ENCODE assay signal across 18 cellular contexts in genomic region chr17:65756760-65757159, GRCh38.
DNase-seq lines count a peak whose midpoint lies in the region; ATAC-seq, FAIRE-seq and TF ChIP-seq lines count a peak whose summit lies in the region.
"Had no signal": no experiment of that assay in that cellular context is flagged by ENCODE, and none has a peak within 500 bp of the region (broad histone marks: within the 10 kb centered on the region; RNA-seq: fewer than 3 reads in every experiment).

No MANE protein-coding gene starts in this region.

- H3K27ac ChIP-seq in HepG2 (ENCODE audit: extremely low read length, insufficient read depth, low read length) = no peak overlapping the region
- no peak overlapping the region for H3K27ac ChIP-seq in right lobe of liver
- H3K27ac ChIP-seq: 22Rv1; BLaER1 treated with 17β-estradiol and CSF1 and Interleukin-3, amounts not matched to agents 10 nM and 100 nM had no signal

- FAIRE-seq in HepG2 (lab: Jason Lieb, UNC) = no peak
- FAIRE-seq: GM12878, GM19239, HTR-8/SVneo had no signal

- no peak overlapping the region for H3K9ac ChIP-seq in HepG2 (ENCODE audit: insufficient read depth, low read depth, low read length)
- H3K9ac ChIP-seq: BLaER1 treated with 17β-estradiol and CSF1 and Interleukin-3, amounts not matched to agents 10 nM and 100 nM had no signal

- peak; percentile 63 for DNase-seq in HepG2 (ENCODE audit: low spot score)
- no peak for DNase-seq in right lobe of liver
- peak; percentile 63 for DNase-seq in SW480 (ENCODE audit: low spot score)
- DNase-seq in fibroblast of the aortic adventitia (ENCODE audit: low read depth) = peak; percentile 8
- no peak for DNase-seq in AML-193 (lab: John Stamatoyannopoulos, UW)
- no peak for DNase-seq in left ventricle myocardium superior
- DNase-seq: CD4-positive, CD25-positive, alpha-beta regulatory T cell; DMS53; H9; HFFc6 had no signal

- H4K20me1 ChIP-seq in HepG2 (ENCODE audit: insufficient read depth, low read length) = no peaks in the 10 kb centered on the region
- H4K20me1 ChIP-seq: BLaER1 treated with 17β-estradiol and CSF1 and Interleukin-3, amounts not matched to agents 10 nM and 100 nM had no signal

- TF ChIP-seq EP300 in HepG2 (IDR thresholded peaks at IDR 0.05; ENCODE audit: low read depth in 2 of 2, low read length in 2 of 2) (no peak), HepG2 (CRISPR knock-in tag; IDR thresholded peaks at IDR 0.05; ENCODE audit: borderline replicate concordance) (no peak)

- H3K79me2 ChIP-seq in HepG2 (ENCODE audit: insufficient read depth, low read length) = no peaks in the 10 kb centered on the region

- intact Hi-C loops in HepG2 (cut with micrococcal nuclease; ENCODE audit: unreplicated experiment) (loop anchor here (10.0 kb wide), 1 partner anchor 62 kb away; no protein-coding TSS in a partner anchor), right lobe of liver (cut with DNase I) (no loop called here), left ventricle myocardium superior (cut with micrococcal nuclease) (no loop called here)

- no peak for TF ChIP-seq CTCF in HepG2 (CRISPR knock-in tag; IDR thresholded peaks at IDR 0.05)
- no peak for TF ChIP-seq CTCF in right lobe of liver (IDR thresholded peaks at IDR 0.05)
- TF ChIP-seq CTCF in fibroblast of the aortic adventitia (IDR thresholded peaks at IDR 0.05; ENCODE audit: insufficient read depth, low read length) = no peak

- BruUV-seq in HepG2 (replicated peaks; lab: Mats Ljungman, UMichigan) = no TSS peak

- H3K4me1 ChIP-seq in HepG2 (ENCODE audit: insufficient read depth, low read length) = peaks cover 53% of the 10 kb centered on the region
- no peaks in the 10 kb centered on the region for H3K4me1 ChIP-seq in right lobe of liver
- H3K4me1 ChIP-seq: BLaER1 treated with 17β-estradiol and CSF1 and Interleukin-3, amounts not matched to agents 10 nM and 100 nM had no signal

- H3K27me3 ChIP-seq in HepG2 (ENCODE audit: control insufficient read depth in 1 of 2, insufficient read depth in 2 of 2, low read length in 2 of 2) = no peaks in the 10 kb centered on the region
- H3K27me3 ChIP-seq in right lobe of liver = no peaks in the 10 kb centered on the region
- H3K27me3 ChIP-seq: BLaER1 treated with 17β-estradiol and CSF1 and Interleukin-3, amounts not matched to agents 10 nM and 100 nM had no signal

- no peak overlapping the region for H2AFZ ChIP-seq in HepG2 (ENCODE audit: low read length)
- H2AFZ ChIP-seq: GM23338 had no signal

- TF ChIP-seq RAD21 in HepG2 (CRISPR knock-in tag; IDR thresholded peaks at IDR 0.05) = no peak

- CTCF ChIA-PET in HepG2 (lab: Yijun Ruan, JAX; ENCODE audit: low intra/inter-chr PET ratio, low total read pairs) = no interaction called here

- H3K4me3 ChIP-seq in HepG2 (replicated peaks in 1 of 3; ENCODE audit: insufficient read depth in 1 of 3, low read depth in 2 of 3, low read length in 3 of 3) = no peak overlapping the region
- no peak overlapping the region for H3K4me3 ChIP-seq in right lobe of liver
- no peak overlapping the region for H3K4me3 ChIP-seq in fibroblast of the aortic adventitia (ENCODE audit: low read depth, low read length)
- H3K4me3 ChIP-seq: BLaER1 treated with 17β-estradiol and CSF1 and Interleukin-3, amounts not matched to agents 10 nM and 100 nM; GM12878; GM23338 had no signal

- no peaks in the 10 kb centered on the region for H3K9me3 ChIP-seq in HepG2 (ENCODE audit: low read length)
- H3K9me3 ChIP-seq in right lobe of liver = no peaks in the 10 kb centered on the region
- H3K9me3 ChIP-seq: BLaER1 treated with 17β-estradiol and CSF1 and Interleukin-3, amounts not matched to agents 10 nM and 100 nM had no signal

- POLR2A ChIA-PET in HepG2 (lab: Yijun Ruan, JAX) = interaction anchor here (1.2 to 1.6 kb wide), 2 partner anchors 86 to 200 kb away, joined by 3 read pairs; no protein-coding TSS in a partner anchor

- H3K36me3 ChIP-seq in HepG2 (replicated peaks in 1 of 2; ENCODE audit: control insufficient read depth in 1 of 2, insufficient read depth in 2 of 2, low read length in 2 of 2) (no peaks in the 10 kb centered on the region), right lobe of liver (no peaks in the 10 kb centered on the region)
- H3K36me3 ChIP-seq: BLaER1 treated with 17β-estradiol and CSF1 and Interleukin-3, amounts not matched to agents 10 nM and 100 nM had no signal

- in situ Hi-C loops in HepG2 (cut with HindIII; ENCODE audit: extremely low pct_ligation_motif_present, low pct_unique_long_range_greater_than_20kb) = no loop called here

- ATAC-seq in HepG2 = no peak
- no peak for ATAC-seq in right lobe of liver
- ATAC-seq in GM19463 (IDR thresholded peaks at IDR 0.05; ENCODE audit: unreplicated experiment) = no peak
- ATAC-seq in GM21381 (IDR thresholded peaks at IDR 0.05; ENCODE audit: unreplicated experiment) = no peak
- ATAC-seq in left ventricle myocardium superior = no peak
- ATAC-seq: GM12878, GM23338 had no signal

- H3K4me2 ChIP-seq in HepG2 (ENCODE audit: low read depth, low read length) = no peak overlapping the region
- H3K4me2 ChIP-seq: BLaER1 treated with 17β-estradiol and CSF1 and Interleukin-3, amounts not matched to agents 10 nM and 100 nM; GM23338 had no signal

- TF ChIP-seq POLR2A in HepG2 (IDR thresholded peaks at IDR 0.05; ENCODE audit: insufficient read depth in 1 of 2, low read depth in 2 of 2, low read length in 2 of 2) (no peak), right lobe of liver (IDR thresholded peaks at IDR 0.05) (no peak)

TF ChIP-seq in HepG2, 621 proteins besides CTCF, POLR2A, EP300 and RAD21 (continues in another document):
- no peak for TF ChIP-seq ZNF563 (CRISPR knock-in tag; IDR thresholded peaks at IDR 0.05)
- TF ChIP-seq ATF7 (IDR thresholded peaks at IDR 0.05) = peak; percentile 52; the same call in 1 of the 2 replicates
- no peak for TF ChIP-seq ATF7 (CRISPR knock-in tag; IDR thresholded peaks at IDR 0.05)
- TF ChIP-seq PATZ1 (CRISPR knock-in tag; IDR thresholded peaks at IDR 0.05) = 0 out of 2 replicates have a peak, but pooled peaks have one; percentile 20
- TF ChIP-seq FOSL2 (CRISPR knock-in tag; IDR thresholded peaks at IDR 0.05) = 0 out of 2 replicates have a peak, but pooled peaks have one; percentile 8
- no peak for TF ChIP-seq ZNF800 (CRISPR knock-in tag; IDR thresholded peaks at IDR 0.05)
- TF ChIP-seq POGZ (CRISPR knock-in tag; IDR thresholded peaks at IDR 0.05) = 0 out of 2 replicates have a peak, but pooled peaks have one; percentile 28
- no peak for TF ChIP-seq ZNF670 (CRISPR knock-in tag; IDR thresholded peaks at IDR 0.05; ENCODE audit: borderline replicate concordance)

Comparison
In these comparisons a context has a peak if more than half of its experiments do, and no peak if none do; other contexts are left out.
1. DNase-seq: peak in HepG2 (single experiment), SW480 (single experiment) and fibroblast of the aortic adventitia (single experiment); none in right lobe of liver (0 of 3), AML-193 (0 of 2) and left ventricle myocardium superior (single experiment).